ENCODE assay signal across 1 cellular context in genomic region chr13:109794095-109794494, GRCh38.
TF ChIP-seq lines count a peak whose summit lies in the region.

No MANE protein-coding gene starts in this region.

TF ChIP-seq in H1, 55 proteins besides CTCF, POLR2A, EP300 and RAD21:
- TF ChIP-seq SUZ12 (IDR thresholded peaks at IDR 0.05; ENCODE audit: low read length) (no peak), YY1 (IDR thresholded peaks at IDR 0.05; ENCODE audit: low read depth, low read length) (0 out of 2 replicates have a peak, but pooled peaks have one; percentile 34), BRCA1 (IDR thresholded peaks at IDR 0.05; ENCODE audit: low read depth, low read length) (no peak)
